In the genomic region with DNA sequence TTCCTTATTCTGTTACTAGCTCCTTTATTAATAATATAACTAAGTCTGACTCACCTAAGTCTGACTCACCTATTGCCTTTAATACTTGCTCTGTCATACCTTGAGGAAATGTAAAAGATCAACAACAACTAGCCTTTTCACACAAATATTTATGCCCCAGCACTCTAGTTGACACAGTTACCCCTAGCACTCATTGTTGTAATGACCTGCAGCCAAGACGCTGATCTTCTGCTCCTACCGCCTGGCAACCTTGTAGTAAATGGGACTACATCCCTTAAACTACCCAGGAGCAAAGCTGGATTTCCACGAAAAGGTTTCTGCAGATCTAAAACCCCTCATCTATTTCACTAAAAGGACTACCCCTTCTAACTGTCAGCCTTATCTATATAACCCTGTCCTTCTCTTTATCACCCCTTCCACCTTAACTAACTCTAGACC, we compare ENCODE assay signal across 15 cellular contexts.
DNase-seq lines count a peak whose midpoint lies in the region; ATAC-seq and TF ChIP-seq lines count a peak whose summit lies in the region.
"Had no signal": no experiment of that assay in that cellular context is flagged by ENCODE, and none has a peak within 500 bp of the region (broad histone marks: within the 10 kb centered on the region; RNA-seq: fewer than 3 reads in every experiment).

No MANE protein-coding gene starts in this region.

- H2AFZ ChIP-seq in MM.1S (ENCODE audit: low read length), result no peak overlapping the region
- H2AFZ ChIP-seq in Karpas-422 (ENCODE audit: low read length), result no peak overlapping the region

- peaks cover 19% of the 10 kb centered on the region for H3F3A ChIP-seq in MM.1S (ENCODE audit: insufficient read depth, low read length)

- H3K9ac ChIP-seq in MM.1S (ENCODE audit: low read length) (no peak overlapping the region), Karpas-422 (ENCODE audit: low read length) (no peak overlapping the region)

- H3K79me2 ChIP-seq in MM.1S (ENCODE audit: low read length) (no peaks in the 10 kb centered on the region), Karpas-422 (ENCODE audit: low read length) (no peaks in the 10 kb centered on the region)

- no peaks in the 10 kb centered on the region for H3K27me3 ChIP-seq in GM06990 (replicated peaks; ENCODE audit: control insufficient read depth, insufficient read depth, low read length)
- H3K27me3 ChIP-seq in MM.1S (replicated peaks; ENCODE audit: insufficient read depth, low read length), result no peaks in the 10 kb centered on the region
- no peaks in the 10 kb centered on the region for H3K27me3 ChIP-seq in Karpas-422 (ENCODE audit: low read length)
- no peaks in the 10 kb centered on the region for H3K27me3 ChIP-seq in ascending aorta
- H3K27me3 ChIP-seq: transverse colon had no signal

- intact Hi-C loops in ascending aorta (cut with DNase I), result no loop called here

- H3K4me3 ChIP-seq in GM06990 (replicated peaks; ENCODE audit: low read depth, low read length) (no peak overlapping the region), MM.1S (ENCODE audit: low read length) (no peak overlapping the region), Karpas-422 (ENCODE audit: low read length) (no peak overlapping the region), ascending aorta (no peak overlapping the region)
- H3K4me3 ChIP-seq: lung, prostate gland, transverse colon had no signal

- peak; percentile 51 for ATAC-seq in GM19452 (IDR thresholded peaks at IDR 0.05; ENCODE audit: unreplicated experiment)
- ATAC-seq in HG02870 (IDR thresholded peaks at IDR 0.05; ENCODE audit: unreplicated experiment), result peak; percentile 55

- H3K4me1 ChIP-seq in MM.1S (ENCODE audit: low read length), result peaks cover 4% of the 10 kb centered on the region
- no peaks in the 10 kb centered on the region for H3K4me1 ChIP-seq in Karpas-422 (ENCODE audit: low read length)
- H3K4me1 ChIP-seq in ascending aorta, result no peaks in the 10 kb centered on the region
- H3K4me1 ChIP-seq: prostate gland, transverse colon had no signal

- H3K9me2 ChIP-seq in MM.1S (replicated peaks; ENCODE audit: insufficient read depth, low read length) (no peaks in the 10 kb centered on the region), Karpas-422 (replicated peaks; ENCODE audit: insufficient read depth, low read length) (no peaks in the 10 kb centered on the region)

- H4K20me1 ChIP-seq in MM.1S (ENCODE audit: insufficient read depth, low read length), result no peaks in the 10 kb centered on the region
- no peaks in the 10 kb centered on the region for H4K20me1 ChIP-seq in Karpas-422 (ENCODE audit: insufficient read depth, low read depth, low read length)

- peak overlapping the region; percentile 57; the same call in 1 of the 2 replicates for H3K27ac ChIP-seq in MM.1S (ENCODE audit: low read length)
- H3K27ac ChIP-seq in Karpas-422 (ENCODE audit: low read length), result no peak overlapping the region
- no peak overlapping the region for H3K27ac ChIP-seq in ascending aorta
- H3K27ac ChIP-seq: prostate gland, transverse colon had no signal

- H3K36me3 ChIP-seq in GM06990 (ENCODE audit: control insufficient read depth, insufficient read depth, low read length) (no peaks in the 10 kb centered on the region), MM.1S (replicated peaks; ENCODE audit: insufficient read depth, low read length) (no peaks in the 10 kb centered on the region), Karpas-422 (ENCODE audit: insufficient read depth, low read length) (no peaks in the 10 kb centered on the region), ascending aorta (no peaks in the 10 kb centered on the region)
- H3K36me3 ChIP-seq: prostate gland, transverse colon had no signal

- TF ChIP-seq CTCF in GM06990 (IDR thresholded peaks at IDR 0.05; ENCODE audit: insufficient read depth, low read length, poor library complexity, severe bottlenecking), result no peak
- no peak for TF ChIP-seq CTCF in MM.1S (IDR thresholded peaks at IDR 0.05; ENCODE audit: low read length)
- no peak for TF ChIP-seq CTCF in ascending aorta (IDR thresholded peaks at IDR 0.05)

- H3K4me2 ChIP-seq in MM.1S (ENCODE audit: low read depth, low read length) (peak overlapping the region; percentile 29), Karpas-422 (ENCODE audit: low read depth, low read length, poor library complexity, severe bottlenecking) (no peak overlapping the region)

- H3K9me3 ChIP-seq in MM.1S (replicated peaks; ENCODE audit: insufficient read depth, low read length) (no peaks in the 10 kb centered on the region), Karpas-422 (ENCODE audit: low read length) (no peaks in the 10 kb centered on the region), ascending aorta (no peaks in the 10 kb centered on the region)
- H3K9me3 ChIP-seq: prostate gland, transverse colon had no signal

- DNase-seq in GM06990 (ENCODE audit: extremely low read depth, insufficient read length), result peak; percentile 37
- DNase-seq in MM.1S, result no peak
- DNase-seq in NCI-H187 treated with DMSO at 0.1 percent for 48 hours (lab: John Stamatoyannopoulos, UW), result no peak
- DNase-seq in hepatic stellate cell (ENCODE audit: low spot score), result no peak
- DNase-seq in Karpas-422, result no peak
- DNase-seq in ascending aorta (ENCODE audit: low spot score in 2 of 2), result no peak
- DNase-seq: activated gamma-delta T cell, EL, glutamatergic neuron, NCI-H2081, transverse colon had no signal
